17 cellular contexts compared by ENCODE assay signal in genomic region chr10:4688620-4689019, GRCh38.
DNase-seq lines count a peak whose midpoint lies in the region; ATAC-seq and TF ChIP-seq lines count a peak whose summit lies in the region.
"Had no signal": no experiment of that assay in that cellular context is flagged by ENCODE, and none has a peak within 500 bp of the region (broad histone marks: within the 10 kb centered on the region; RNA-seq: fewer than 3 reads in every experiment).

No MANE protein-coding gene starts in this region.

- H3K9me3 ChIP-seq in IMR-90 (ENCODE audit: control insufficient read depth, insufficient read depth, low read length) (peaks cover 2% of the 10 kb centered on the region; the same call in 1 of the 2 replicates), neuronal stem cell (replicated peaks in 1 of 2; ENCODE audit: control insufficient read depth in 2 of 2, insufficient read depth in 1 of 2, low read depth in 1 of 2, low read length in 2 of 2) (no peaks in the 10 kb centered on the region)
- H3K9me3 ChIP-seq: SJCRH30, thoracic aorta had no signal

- TF ChIP-seq CTCF in IMR-90 (conservative IDR thresholded peaks at IDR 0.05; ENCODE audit: low read depth, low read length) (no peak), activated B cell treated with CpG ODN at 0.5 μM for 24 hours (IDR thresholded peaks at IDR 0.05) (no peak)

- peak overlapping the region; percentile 44 for H4K5ac ChIP-seq in IMR-90 (ENCODE audit: low read depth, low read length)

- H3K4me3 ChIP-seq in IMR-90 (ENCODE audit: insufficient read depth, low read depth, low read length), result no peak overlapping the region
- no peak overlapping the region for H3K4me3 ChIP-seq in neuronal stem cell (ENCODE audit: low read length in 2 of 2)
- H3K4me3 ChIP-seq: dorsolateral prefrontal cortex, SJCRH30, thoracic aorta had no signal

- no peaks in the 10 kb centered on the region for H3K9me3 Mint-ChIP-seq in activated B cell treated with CpG ODN at 0.5 μM for 24 hours
- H3K9me3 Mint-ChIP-seq: CD4-positive, alpha-beta T cell had no signal

- no peak overlapping the region for H3K56ac ChIP-seq in IMR-90 (ENCODE audit: extremely low read depth, insufficient read depth, low read length)

- TF ChIP-seq POLR2A in IMR-90 (IDR thresholded peaks at IDR 0.05; ENCODE audit: low read depth, low read length), result no peak

- H3K79me1 ChIP-seq in IMR-90 (ENCODE audit: low read depth in 1 of 2, low read length in 2 of 2) (peaks cover 0 to 2% of the 10 kb centered on the region in 2 experiments; a peak in 1 of 4 replicates), neuronal stem cell (ENCODE audit: low read depth, low read length) (no peaks in the 10 kb centered on the region)

- peak overlapping the region; percentile 82; the same call in 1 of the 2 replicates for H2BK20ac ChIP-seq in IMR-90 (ENCODE audit: low read depth, low read length)

- H2BK15ac ChIP-seq in IMR-90 (ENCODE audit: low read depth, low read length) (peak overlapping the region; percentile 97; the same call in 2 of the 3 replicates), neuronal stem cell (ENCODE audit: low read length) (no peak overlapping the region)

- dilution Hi-C loops in IMR-90 (cut with HindIII; ENCODE audit: low sequenced_read_pairs, unreplicated experiment), result no loop called here

- H3K4ac ChIP-seq in IMR-90 (ENCODE audit: low read depth, low read length), result peak overlapping the region; percentile 64
- H3K4ac ChIP-seq in neuronal stem cell (ENCODE audit: low read length), result no peak overlapping the region

- H3K27ac Mint-ChIP-seq in activated B cell treated with CpG ODN at 0.5 μM for 24 hours, result no peak overlapping the region
- H3K27ac Mint-ChIP-seq: CD4-positive, alpha-beta T cell; WTC11 had no signal

- H3K27me3 ChIP-seq in IMR-90 (ENCODE audit: control insufficient read depth, insufficient read depth, low read length) (no peaks in the 10 kb centered on the region), neuronal stem cell (ENCODE audit: control insufficient read depth in 3 of 3, insufficient read depth in 3 of 3, low read depth in 1 of 3, low read length in 3 of 3) (no peaks in the 10 kb centered on the region)
- H3K27me3 ChIP-seq: SJCRH30 had no signal

- DNase-seq in IMR-90 (no peak), activated B cell treated with CpG ODN at 0.5 μM for 24 hours (no peak), midbrain (lab: John Stamatoyannopoulos, UW) (peak; percentile 21), NCI-H446 (lab: John Stamatoyannopoulos, UW) (no peak), neuronal stem cell (ENCODE audit: low spot score) (no peak), HuH-7 (ENCODE audit: low spot score) (no peak), NCI-H526 (lab: John Stamatoyannopoulos, UW) (no peak)
- DNase-seq: activated T-cell treated with anti-CD3 and anti-CD28 coated beads for 4 hours; CD4-positive, alpha-beta T cell; dorsolateral prefrontal cortex; foreskin fibroblast; GDM1; NCI-H1105; SJCRH30 had no signal

- H2BK120ac ChIP-seq in IMR-90 (ENCODE audit: low read depth, low read length) (peak overlapping the region; percentile 76; the same call in 1 of the 2 replicates), neuronal stem cell (ENCODE audit: low read depth, low read length) (no peak overlapping the region)

- peaks cover 3% of the 10 kb centered on the region for H3K27me3 Mint-ChIP-seq in activated B cell treated with CpG ODN at 0.5 μM for 24 hours
- H3K27me3 Mint-ChIP-seq: CD4-positive, alpha-beta T cell had no signal

- peak overlapping the region; percentile 50 for H3K14ac ChIP-seq in IMR-90 (replicated peaks; ENCODE audit: low read depth, low read length)
- H3K14ac ChIP-seq in neuronal stem cell (ENCODE audit: low read length), result no peak overlapping the region

- no peak for TF ChIP-seq RAD21 in IMR-90 (IDR thresholded peaks at IDR 0.05; ENCODE audit: low read length)

- peaks cover 4% of the 10 kb centered on the region for H3K4me1 Mint-ChIP-seq in activated B cell treated with CpG ODN at 0.5 μM for 24 hours
- H3K4me1 Mint-ChIP-seq: WTC11 had no signal

- H2AK9ac ChIP-seq in IMR-90 (replicated peaks; ENCODE audit: low read depth, low read length, poor library complexity), result peak overlapping the region; percentile 25

- peak overlapping the region in 1 of 2 experiments; percentile 55; a peak in 1 of 4 replicates for H4K8ac ChIP-seq in IMR-90 (ENCODE audit: low read depth in 2 of 2, low read length in 2 of 2)
- H4K8ac ChIP-seq in neuronal stem cell (ENCODE audit: low read depth, low read length), result no peak overlapping the region

- intact Hi-C loops in IMR-90 (cut with micrococcal nuclease), result no loop called here
- intact Hi-C loops in activated B cell treated with CpG ODN at 0.5 μM for 24 hours (cut with micrococcal nuclease), result no loop called here

- H3K36me3 ChIP-seq in IMR-90 (ENCODE audit: control insufficient read depth, insufficient read depth, low read length) (no peaks in the 10 kb centered on the region), neuronal stem cell (replicated peaks in 1 of 2; ENCODE audit: control insufficient read depth in 2 of 2, insufficient read depth in 2 of 2, low read length in 2 of 2) (no peaks in the 10 kb centered on the region)
- H3K36me3 ChIP-seq: SJCRH30, thoracic aorta had no signal

- H2AK5ac ChIP-seq in IMR-90 (ENCODE audit: low read depth, low read length), result peak overlapping the region; percentile 91; the same call in 1 of the 2 replicates
- no peak overlapping the region for H2AK5ac ChIP-seq in neuronal stem cell (ENCODE audit: low read depth, low read length)

- H3K9ac ChIP-seq in IMR-90 (ENCODE audit: low read depth, low read length) (no peak overlapping the region), neuronal stem cell (ENCODE audit: low read depth, low read length, poor library complexity) (no peak overlapping the region)

- no peak overlapping the region for H3K4me3 Mint-ChIP-seq in activated B cell treated with CpG ODN at 0.5 μM for 24 hours
- H3K4me3 Mint-ChIP-seq: CD4-positive, alpha-beta T cell; WTC11 had no signal

- H3K27ac ChIP-seq in IMR-90 (ENCODE audit: insufficient read depth, low read length), result no peak overlapping the region
- no peak overlapping the region for H3K27ac ChIP-seq in neuronal stem cell (replicated peaks; ENCODE audit: low read length)
- H3K27ac ChIP-seq: dorsolateral prefrontal cortex, SJCRH30, thoracic aorta had no signal

- H4K20me1 ChIP-seq in IMR-90 (ENCODE audit: insufficient read depth, low read length), result no peaks in the 10 kb centered on the region

- peak overlapping the region; percentile 47 for H2BK5ac ChIP-seq in IMR-90 (ENCODE audit: low read depth, low read length, poor library complexity, severe bottlenecking)
- H2BK5ac ChIP-seq in neuronal stem cell (ENCODE audit: low read length), result no peak overlapping the region

- peak; percentile 51 for ATAC-seq in GM19043 (IDR thresholded peaks at IDR 0.05; ENCODE audit: low read depth, unreplicated experiment)
- no peak for ATAC-seq in IMR-90 (ENCODE audit: low read depth)
- ATAC-seq in activated B cell treated with CpG ODN at 0.5 μM for 24 hours (ENCODE audit: low read depth), result peak; percentile 42
- ATAC-seq: WTC11 had no signal

- H3K4me1 ChIP-seq in IMR-90 (ENCODE audit: control insufficient read depth, insufficient read depth, low read length) (peaks cover 22% of the 10 kb centered on the region; the same call in 1 of the 2 replicates), neuronal stem cell (ENCODE audit: control insufficient read depth in 2 of 2, insufficient read depth in 1 of 2, low read depth in 1 of 2, low read length in 2 of 2) (peaks cover 0 to 2% of the 10 kb centered on the region in 2 donors)

- H3K9me1 ChIP-seq in IMR-90 (ENCODE audit: insufficient read depth, low read length), result peaks cover 15% of the 10 kb centered on the region

- no TSS peak for BruUV-seq in IMR-90 (replicated peaks; lab: Mats Ljungman, UMichigan)

- H4K91ac ChIP-seq in IMR-90 (ENCODE audit: insufficient read depth, low read depth, low read length), result peak overlapping the region; percentile 33; the same call in 1 of the 2 replicates
- H4K91ac ChIP-seq in neuronal stem cell (ENCODE audit: low read depth, low read length, poor library complexity), result no peak overlapping the region

- H3K36me3 Mint-ChIP-seq in activated B cell treated with CpG ODN at 0.5 μM for 24 hours (ENCODE audit: low read depth), result no peaks in the 10 kb centered on the region
- H3K36me3 Mint-ChIP-seq: WTC11 had no signal

- H3K4me2 ChIP-seq in IMR-90 (ENCODE audit: low read depth, low read length) (no peak overlapping the region), neuronal stem cell (ENCODE audit: insufficient read depth, low read length, poor library complexity, severe bottlenecking) (no peak overlapping the region)

- in situ Hi-C loops in IMR-90 (cut with MboI; ENCODE audit: low sequenced_read_pairs), result no loop called here

- H3K18ac ChIP-seq in IMR-90 (ENCODE audit: low read depth, low read length) (peak overlapping the region; percentile 74; the same call in 1 of the 2 replicates), neuronal stem cell (ENCODE audit: low read length) (no peak overlapping the region)

- CTCF ChIA-PET in IMR-90 (lab: Yijun Ruan, JAX), result no interaction called here
- CTCF ChIA-PET in activated B cell treated with CpG ODN at 0.5 μM for 24 hours (lab: Charles Lee), result interaction anchor here (1.3 kb wide), 1 partner anchor 32 kb away, joined by 3 read pairs; no protein-coding TSS in a partner anchor

- no peak overlapping the region for H2BK12ac ChIP-seq in neuronal stem cell (ENCODE audit: low read length)

- H2AFZ ChIP-seq in IMR-90 (replicated peaks; ENCODE audit: low read length, poor library complexity) (peak overlapping the region; percentile 27), neuronal stem cell (ENCODE audit: low read length) (no peak overlapping the region)

- H3K23ac ChIP-seq in IMR-90 (ENCODE audit: low read depth, low read length) (no peak overlapping the region), neuronal stem cell (ENCODE audit: low read depth, low read length, poor library complexity) (no peak overlapping the region)

- POLR2A ChIA-PET in IMR-90 (lab: Charles Lee; ENCODE audit: unreplicated experiment), result no interaction called here
- POLR2A ChIA-PET in activated B cell treated with CpG ODN at 0.5 μM for 24 hours (lab: Charles Lee), result no interaction called here

- no CpG with 5 or more reads among the region's 1 CpG for WGBS in IMR-90 (ENCODE audit: extremely low coverage in 2 of 2, insufficient read length in 1 of 2), 2 experiments
- no CpG with 5 or more reads among the region's 1 CpG for WGBS in neuronal stem cell (ENCODE audit: extremely low coverage in 2 of 2, insufficient read length in 2 of 2, insufficient replicate concordance in 1 of 2), 2 donors

TF ChIP-seq in IMR-90, 13 proteins besides CTCF, POLR2A, EP300 and RAD21 (continues in another document):
- TF ChIP-seq MAFK (IDR thresholded peaks at IDR 0.05; ENCODE audit: low read depth, low read length) (no peak), NFE2L2 (IDR thresholded peaks at IDR 0.05; ENCODE audit: low read depth, low read length) (no peak)
